17 cellular contexts compared by ENCODE assay signal in genomic region chr9:99071313-99072039, GRCh38. TPM values are rescaled to one million over a fixed set of nuclear protein-coding genes. Genes with fewer than 3 reads are reported as not detected.
A peak's percentile ranks its signal among the peaks of the same experiment; 100 is the strongest.
DNase-seq lines count a peak whose midpoint lies in the region; ATAC-seq and TF ChIP-seq lines count a peak whose summit lies in the region.
"Had no signal": no experiment of that assay in that cellular context is flagged by ENCODE, and none has a peak within 500 bp of the region (broad histone marks: within the 10 kb centered on the region; RNA-seq: fewer than 3 reads in every experiment).

No MANE protein-coding gene starts in this region.

- H3K4me3 Mint-ChIP-seq in activated T-helper 17 cell treated with anti-CD3 and anti-CD28 coated beads, Interleukin-2, amount 50 U/mL, for 72 hours = no peak overlapping the region
- H3K4me3 Mint-ChIP-seq: stimulated activated memory B cell treated with anti-CD40 and anti-IgM and Interleukin-4, amounts not matched to agents 10 μg/mL and 1 μg/mL and 100 μg/mL, for 72 hours had no signal

- in situ Hi-C loops in GM23248 (cut with MboI) = no loop called here

- H4K20me1 ChIP-seq in GM23248 (ENCODE audit: insufficient read depth) (no peaks in the 10 kb centered on the region), smooth muscle cell (ENCODE audit: low read depth) (no peaks in the 10 kb centered on the region)

- no peak for TF ChIP-seq CTCF in smooth muscle cell (IDR thresholded peaks at IDR 0.05; ENCODE audit: borderline replicate concordance, insufficient read depth, poor library complexity, severe bottlenecking)

- no peaks in the 10 kb centered on the region for H3K36me3 ChIP-seq in GM23248 (ENCODE audit: low read depth)
- peaks cover 3% of the 10 kb centered on the region for H3K36me3 ChIP-seq in smooth muscle cell (ENCODE audit: low read depth)

- 0 out of 2 replicates have a peak overlapping the region, but pooled peaks have one; percentile 23 for H2AFZ ChIP-seq in GM23248
- no peak overlapping the region for H2AFZ ChIP-seq in smooth muscle cell (ENCODE audit: low read depth)

- H3K9me3 Mint-ChIP-seq in activated T-helper 17 cell treated with anti-CD3 and anti-CD28 coated beads, Interleukin-2, amount 50 U/mL, for 72 hours = no peaks in the 10 kb centered on the region
- H3K9me3 Mint-ChIP-seq: stimulated activated memory B cell treated with anti-CD40 and anti-IgM and Interleukin-4, amounts not matched to agents 10 μg/mL and 1 μg/mL and 100 μg/mL, for 72 hours had no signal

- H3K4me2 ChIP-seq in GM23248 (ENCODE audit: unreplicated experiment) (no peak overlapping the region), smooth muscle cell (peak overlapping the region; percentile 14)
- H3K4me2 ChIP-seq: KMS-11 had no signal

- peaks cover 7% of the 10 kb centered on the region; the same call in 1 of the 2 replicates for H3F3A ChIP-seq in GM23248 (ENCODE audit: insufficient read depth)
- peaks cover 42% of the 10 kb centered on the region for H3F3A ChIP-seq in smooth muscle cell (ENCODE audit: low read depth)

- peak; percentile 60 for ATAC-seq in activated T-helper 17 cell treated with anti-CD3 and anti-CD28 coated beads, Interleukin-2, amount 50 U/mL, for 72 hours (replicated peaks)
- peak; percentile 49 to 65 for ATAC-seq in right cardiac atrium
- ATAC-seq: stimulated activated memory B cell treated with anti-CD40 and anti-IgM and Interleukin-4, amounts not matched to agents 10 μg/mL and 1 μg/mL and 100 μg/mL, for 72 hours had no signal

- H3K27ac ChIP-seq in GM23248 (no peak overlapping the region), right cardiac atrium (ENCODE audit: low read length) (no peak overlapping the region), smooth muscle cell (ENCODE audit: low read depth) (peak overlapping the region; percentile 66)
- H3K27ac ChIP-seq: KMS-11 had no signal

- no peak overlapping the region for H3K27ac Mint-ChIP-seq in activated T-helper 17 cell treated with anti-CD3 and anti-CD28 coated beads, Interleukin-2, amount 50 U/mL, for 72 hours
- H3K27ac Mint-ChIP-seq: stimulated activated memory B cell treated with anti-CD40 and anti-IgM and Interleukin-4, amounts not matched to agents 10 μg/mL and 1 μg/mL and 100 μg/mL, for 72 hours had no signal

- peaks cover 35% of the 10 kb centered on the region for H3K4me1 Mint-ChIP-seq in activated T-helper 17 cell treated with anti-CD3 and anti-CD28 coated beads, Interleukin-2, amount 50 U/mL, for 72 hours

- H3K9me3 ChIP-seq in GM23248 (ENCODE audit: low read depth) (no peaks in the 10 kb centered on the region), right cardiac atrium (ENCODE audit: control insufficient read depth, low read length) (no peaks in the 10 kb centered on the region), smooth muscle cell (replicated peaks; ENCODE audit: low read depth) (no peaks in the 10 kb centered on the region)

- WGBS in GM23248 (ENCODE audit: low coverage in 1 of 2, low lambda C conversion rate in 2 of 2, missing lambda C conversion rate in 2 of 2), 2 experiments = 83 to 88% methylated on average over 9 of the region's 9 CpGs
- 77% methylated on average over 9 of the region's 9 CpGs for WGBS in right cardiac atrium
- WGBS in smooth muscle cell (ENCODE audit: low lambda C conversion rate) = 77% methylated on average over 9 of the region's 9 CpGs

- no peak overlapping the region for H3K9ac ChIP-seq in GM23248
- H3K9ac ChIP-seq in smooth muscle cell (ENCODE audit: low read depth) = no peak overlapping the region
- H3K9ac ChIP-seq: KMS-11 had no signal

- H3K79me2 ChIP-seq in GM23248 (ENCODE audit: insufficient read depth) (no peaks in the 10 kb centered on the region), smooth muscle cell (ENCODE audit: low read depth) (no peaks in the 10 kb centered on the region)

- H3K27me3 ChIP-seq in GM23248 (replicated peaks; ENCODE audit: insufficient read depth) (no peaks in the 10 kb centered on the region), right cardiac atrium (ENCODE audit: control insufficient read depth, insufficient read depth) (no peaks in the 10 kb centered on the region), smooth muscle cell (ENCODE audit: low read depth) (no peaks in the 10 kb centered on the region)

- H3K4me1 ChIP-seq in GM23248 (ENCODE audit: insufficient read depth) (peaks cover 18% of the 10 kb centered on the region), right cardiac atrium (ENCODE audit: control insufficient read depth, insufficient read depth, low read length) (peaks cover 8% of the 10 kb centered on the region), smooth muscle cell (ENCODE audit: low read depth) (no peaks in the 10 kb centered on the region)

- intact Hi-C loops in right cardiac atrium (cut with DNase I) (no loop called here), posterior vena cava (cut with DNase I) (no loop called here)

- no peaks in the 10 kb centered on the region for H3K27me3 Mint-ChIP-seq in activated T-helper 17 cell treated with anti-CD3 and anti-CD28 coated beads, Interleukin-2, amount 50 U/mL, for 72 hours
- H3K27me3 Mint-ChIP-seq: stimulated activated memory B cell treated with anti-CD40 and anti-IgM and Interleukin-4, amounts not matched to agents 10 μg/mL and 1 μg/mL and 100 μg/mL, for 72 hours had no signal

- H3K36me3 Mint-ChIP-seq in activated T-helper 17 cell treated with anti-CD3 and anti-CD28 coated beads, Interleukin-2, amount 50 U/mL, for 72 hours (ENCODE audit: low read depth) = no peaks in the 10 kb centered on the region
- H3K36me3 Mint-ChIP-seq: stimulated activated memory B cell treated with anti-CD40 and anti-IgM and Interleukin-4, amounts not matched to agents 10 μg/mL and 1 μg/mL and 100 μg/mL, for 72 hours had no signal

- DNase-seq in GM23248 (peak; percentile 27), right cardiac atrium (no peak), smooth muscle cell (lab: John Stamatoyannopoulos, UW; ENCODE audit: unreplicated experiment) (no peak), NCI-H1105 (lab: John Stamatoyannopoulos, UW) (no peak), posterior vena cava (ENCODE audit: low spot score) (no peak), hepatic stellate cell (ENCODE audit: low spot score) (no peak)
- DNase-seq: activated CD4-positive, alpha-beta T cell treated with anti-CD3 and anti-CD28 coated beads, Interleukin-2, amount 50 U/mL, for 4 hours; activated naive CD4-positive, alpha-beta T cell; GDM1; GOT3; NCI-H187 treated with DMSO at 0.1 percent for 48 hours; NCI-H82; stimulated activated CD4-positive, alpha-beta T cell treated with anti-CD3 and anti-CD28 coated beads, Interleukin-4, amount 100 ng/mL, for 24 hours; T-helper 9 cell had no signal

- no peaks in the 10 kb centered on the region for H3K9me2 ChIP-seq in GM23248 (ENCODE audit: insufficient read depth)

- H3K4me3 ChIP-seq in GM23248 (no peak overlapping the region), right cardiac atrium (ENCODE audit: low read length) (no peak overlapping the region), smooth muscle cell (no peak overlapping the region)

RNA-seq across cellular contexts. Expression of gene TGFBR1, which starts 33.4 kb away (rescaled TPM):
- 73.9 and 75.1 TPM in 2 replicates for total RNA-seq in GM23248 (2014; rRNA removed; shearing (Covaris generic))
- polyA plus RNA-seq in GM23248 (2016; fragmentation: Nextera tagmentation; extraction: Ambion mirVana) (41.0 and 46.3 TPM in 2 replicates), right cardiac atrium (4.3 TPM), smooth muscle cell (77.0 and 87.8 TPM in 2 replicates)
- total RNA-seq in activated T-helper 17 cell treated with anti-CD3 and anti-CD28 coated beads, Interleukin-2, amount 50 U/mL, for 72 hours = 10 to 100 TPM; 56.0 to 56.3 TPM
- total RNA-seq in right cardiac atrium (10 to 100 TPM; 13.3 to 25.8 (median 15.0) TPM), smooth muscle cell (240 and 267 TPM in 2 replicates), posterior vena cava (10 to 100 TPM; 85.0 to 91.6 TPM)
